In genomic region chr17:65060855-65061254, GRCh38 we compare ENCODE assay signal across 35 cellular contexts.
"Had no signal": no experiment of that assay in that cellular context is flagged by ENCODE, and none has a peak within 500 bp of the region (broad histone marks: within the 10 kb centered on the region; RNA-seq: fewer than 3 reads in every experiment).

No MANE protein-coding gene starts in this region.

- H3K9me3 Mint-ChIP-seq: activated CD4-positive, alpha-beta memory T cell treated with anti-CD3 and anti-CD28 coated beads for 36 hours; activated CD4-positive, alpha-beta T cell treated with anti-CD3 and anti-CD28 coated beads, Interleukin-2, amount 10 ng/mL, durations not matched to agents 24 days and 14 days; activated naive CD4-positive, alpha-beta T cell treated with anti-CD3 and anti-CD28 coated beads for 36 hours; activated naive CD8-positive, alpha-beta T cell treated with anti-CD3 and anti-CD28 coated beads for 36 hours; activated T-helper 1 cell treated with anti-CD3 and anti-CD28 coated beads, Interleukin-12 subunit alpha, Interleukin-12 subunit beta, Interleukin-2, Interleukin-4 antibody, amounts not matched to agents 30 ng/mL and 10 ng/mL and 1 ng/mL, durations not matched to agents 14 hours and 24 hours and 36 hours; effector memory CD8-positive, alpha-beta T cell; immature natural killer cell; mesothelial cell of epicardium; naive B cell; nephron progenitor cell; stimulated activated effector memory CD8-positive, alpha-beta T cell treated with anti-CD3 and anti-CD28 coated beads, Interleukin-12 subunit alpha, Interleukin-12 subunit beta, amount 100 ng/mL, for 72 hours; stimulated activated naive CD8-positive, alpha-beta T cell treated with anti-CD3 and anti-CD28 coated beads, Interleukin-15, Interleukin-2, amounts not matched to agents 100 ng/mL and 50 ng/mL, for 24 hours had no signal

- H3K4me3 Mint-ChIP-seq: activated CD4-positive, alpha-beta memory T cell treated with anti-CD3 and anti-CD28 coated beads for 36 hours; activated CD4-positive, alpha-beta T cell treated with anti-CD3 and anti-CD28 coated beads, Interleukin-2, amount 10 ng/mL, durations not matched to agents 24 days and 14 days; activated naive CD4-positive, alpha-beta T cell treated with anti-CD3 and anti-CD28 coated beads for 36 hours; activated naive CD8-positive, alpha-beta T cell treated with anti-CD3 and anti-CD28 coated beads for 36 hours; activated T-helper 1 cell treated with anti-CD3 and anti-CD28 coated beads, Interleukin-12 subunit alpha, Interleukin-12 subunit beta, Interleukin-2, Interleukin-4 antibody, amounts not matched to agents 30 ng/mL and 10 ng/mL and 1 ng/mL, durations not matched to agents 14 hours and 24 hours and 36 hours; effector memory CD8-positive, alpha-beta T cell; immature natural killer cell; mesothelial cell of epicardium; nephron progenitor cell; stimulated activated effector memory CD8-positive, alpha-beta T cell treated with anti-CD3 and anti-CD28 coated beads, Interleukin-12 subunit alpha, Interleukin-12 subunit beta, amount 100 ng/mL, for 72 hours; stimulated activated naive CD8-positive, alpha-beta T cell treated with anti-CD3 and anti-CD28 coated beads, Interleukin-15, Interleukin-2, amounts not matched to agents 100 ng/mL and 50 ng/mL, for 24 hours had no signal

- H3K27me3 ChIP-seq: adrenal gland, ascending aorta, brain microvascular endothelial cell, heart left ventricle, ovary, upper lobe of right lung had no signal

- H3K4me1 Mint-ChIP-seq: stimulated activated effector memory CD8-positive, alpha-beta T cell treated with anti-CD3 and anti-CD28 coated beads, Interleukin-12 subunit alpha, Interleukin-12 subunit beta, amount 100 ng/mL, for 72 hours had no signal

- H3K27me3 Mint-ChIP-seq: activated CD4-positive, alpha-beta memory T cell treated with anti-CD3 and anti-CD28 coated beads for 36 hours; effector memory CD8-positive, alpha-beta T cell; naive B cell had no signal

- ATAC-seq: effector memory CD8-positive, alpha-beta T cell; heart left ventricle; left colon; sciatic nerve; stimulated activated effector memory CD8-positive, alpha-beta T cell treated with anti-CD3 and anti-CD28 coated beads, Interleukin-12 subunit alpha, Interleukin-12 subunit beta, amount 100 ng/mL, for 72 hours; upper lobe of right lung had no signal

- H3K36me3 Mint-ChIP-seq: immature natural killer cell, mesothelial cell of epicardium had no signal

- H3K36me3 ChIP-seq: adrenal gland, ascending aorta, brain microvascular endothelial cell, heart left ventricle, ovary, thoracic aorta, upper lobe of right lung, WERI-Rb-1 had no signal

- FAIRE-seq: endothelial cell of umbilical vein, kidney, small intestine had no signal

- H3K4me3 ChIP-seq: adrenal gland, ascending aorta, coronary artery, heart left ventricle, ovary, thoracic aorta, upper lobe of right lung had no signal

- H3K27ac ChIP-seq: ascending aorta, brain microvascular endothelial cell, coronary artery, ovary, thoracic aorta, upper lobe of right lung, WERI-Rb-1 had no signal

- DNase-seq: activated CD4-positive, alpha-beta memory T cell treated with anti-CD3 and anti-CD28 coated beads for 36 hours; activated CD4-positive, alpha-beta T cell treated with anti-CD3 and anti-CD28 coated beads, Interleukin-2, amount 10 ng/mL, durations not matched to agents 24 days and 14 days; activated CD4-positive, CD25-positive, alpha-beta regulatory T cell treated with anti-CD3 and anti-CD28 coated beads, Interleukin-2, amount 50 U/mL, for 72 hours; activated CD8-positive, alpha-beta memory T cell treated with anti-CD3 and anti-CD28 coated beads, Interleukin-2, amount 50 U/mL, for 4 hours; activated effector memory CD4-positive, alpha-beta T cell treated with anti-CD3 and anti-CD28 coated beads, Interleukin-2, amount 50 U/mL, for 16 hours; activated naive CD4-positive, alpha-beta T cell treated with anti-CD3 and anti-CD28 coated beads for 36 hours; activated naive CD8-positive, alpha-beta T cell treated with anti-CD3 and anti-CD28 coated beads for 36 hours; activated T-cell treated with anti-CD3 and anti-CD28 coated beads, Interleukin-2, amount 50 U/mL, for 1 hour; brain microvascular endothelial cell; effector memory CD8-positive, alpha-beta T cell; foreskin fibroblast; heart left ventricle; immature natural killer cell; kidney; left colon; mammary epithelial cell; naive B cell; nephron progenitor cell; ovary; small intestine; stimulated activated CD4-positive, alpha-beta T cell treated with anti-CD3 and anti-CD28 coated beads, Interleukin-4, amount 100 ng/mL, for 24 hours; T-helper 9 cell; upper lobe of right lung; WERI-Rb-1 had no signal

- H3K9me3 ChIP-seq: adrenal gland, ascending aorta, heart left ventricle, ovary, thoracic aorta, upper lobe of right lung had no signal

- H3K27ac Mint-ChIP-seq: activated CD4-positive, alpha-beta memory T cell treated with anti-CD3 and anti-CD28 coated beads for 36 hours; activated CD4-positive, alpha-beta T cell treated with anti-CD3 and anti-CD28 coated beads, Interleukin-2, amount 10 ng/mL, durations not matched to agents 24 days and 14 days; activated naive CD4-positive, alpha-beta T cell treated with anti-CD3 and anti-CD28 coated beads for 36 hours; activated naive CD8-positive, alpha-beta T cell treated with anti-CD3 and anti-CD28 coated beads for 36 hours; activated T-helper 1 cell treated with anti-CD3 and anti-CD28 coated beads, Interleukin-12 subunit alpha, Interleukin-12 subunit beta, Interleukin-2, Interleukin-4 antibody, amounts not matched to agents 30 ng/mL and 10 ng/mL and 1 ng/mL, durations not matched to agents 14 hours and 24 hours and 36 hours; effector memory CD8-positive, alpha-beta T cell; immature natural killer cell; naive B cell; nephron progenitor cell; progenitor cell of endocrine pancreas; stimulated activated effector memory CD8-positive, alpha-beta T cell treated with anti-CD3 and anti-CD28 coated beads, Interleukin-12 subunit alpha, Interleukin-12 subunit beta, amount 100 ng/mL, for 72 hours; stimulated activated naive CD8-positive, alpha-beta T cell treated with anti-CD3 and anti-CD28 coated beads, Interleukin-15, Interleukin-2, amounts not matched to agents 100 ng/mL and 50 ng/mL, for 24 hours had no signal
